Comparison of ENCODE assay signal across 8 cellular contexts in genomic region chr1:204494281-204495077, GRCh38. TPM values are rescaled to one million over a fixed set of nuclear protein-coding genes. Genes with fewer than 3 reads are reported as not detected.
DNase-seq lines count a peak whose midpoint lies in the region; ATAC-seq and TF ChIP-seq lines count a peak whose summit lies in the region.

PIK3C2B (minus strand) TSS chr1:204494805; CDS start chr1:204469802, 25,003 bp downstream.

- peaks cover 34% of the 10 kb centered on the region for H3K79me2 ChIP-seq in GM23338 (replicated peaks; ENCODE audit: insufficient read depth)
- H3K79me2 ChIP-seq in neural cell (replicated peaks; ENCODE audit: insufficient read depth, low read length): peaks cover 41% of the 10 kb centered on the region

- H3K4me3 ChIP-seq in GM23338: peak within 1 kb of the TSS; percentile 99
- H3K4me3 ChIP-seq in neural cell (ENCODE audit: low read length): peak within 1 kb of the TSS; percentile 87

- H3K4me2 ChIP-seq in GM23338 (peak within 1 kb of the TSS; percentile 82), neural cell (ENCODE audit: low read length) (peak within 1 kb of the TSS; percentile 100)

- POLR2A ChIA-PET in RWPE1 (lab: Yijun Ruan, JAX; ENCODE audit: low non-redundant PET): interaction anchor here (0.5 to 1.3 kb wide), 5 partner anchors 15 to 117 kb away, joined by 3 to 10 read pairs (median 4); no protein-coding TSS in a partner anchor

- DNase-seq in GDM1 (lab: John Stamatoyannopoulos, UW) (peak; percentile 82), GM23338 (ENCODE audit: low spot score) (peak; percentile 91), LHCN-M2 (ENCODE audit: low read depth) (peak; percentile 64), RWPE1 (ENCODE audit: low spot score) (peak; percentile 97), activated gamma-delta T cell (lab: John Stamatoyannopoulos, UW) (peak; percentile 52), fibroblast of the conjunctiva (ENCODE audit: low read depth) (peak; percentile 48), superior temporal gyrus (ENCODE audit: extremely low spot score) (peak; percentile 82)

- H2AFZ ChIP-seq in GM23338 (peak within 1 kb of the TSS; percentile 100), neural cell (ENCODE audit: low read depth, low read length) (peak within 1 kb of the TSS; percentile 73)

- CTCF ChIA-PET in RWPE1 (lab: Yijun Ruan, JAX): interaction anchor here (0.7 to 4.4 kb wide), 28 partner anchors 8 to 877 kb away, joined by 3 to 41 read pairs (median 4); partner anchors contain the start of gene GOLT1A

- H3K4me3 Mint-ChIP-seq in GM23338: peak within 1 kb of the TSS; percentile 87

- TF ChIP-seq CTCF in GM23338 (conservative IDR thresholded peaks at IDR 0.05; ENCODE audit: low read depth in 2 of 2) (peak; percentile 22 to 42; a peak in 3 of 4 replicates), RWPE1 (conservative IDR thresholded peaks at IDR 0.05; ENCODE audit: low read depth) (peak; percentile 58), neural cell (IDR thresholded peaks at IDR 0.05; ENCODE audit: poor library complexity, severe bottlenecking) (peak; percentile 62)

- H3F3A ChIP-seq in GM23338 (replicated peaks; ENCODE audit: low read depth) (no peaks in the 10 kb centered on the region; the same call in 1 of the 2 replicates), neural cell (ENCODE audit: insufficient read depth, low read length, poor library complexity, severe bottlenecking) (peaks cover 7% of the 10 kb centered on the region)

- H3K9me3 ChIP-seq in neural cell (ENCODE audit: low read length): no peaks in the 10 kb centered on the region

- H3K9me2 ChIP-seq in GM23338 (ENCODE audit: insufficient read depth) (no peaks in the 10 kb centered on the region), neural cell (ENCODE audit: insufficient read depth, low read length) (no peaks in the 10 kb centered on the region)

- ATAC-seq in GM23338: peak; percentile 90

- H4K20me1 ChIP-seq in GM23338 (replicated peaks; ENCODE audit: insufficient read depth): peaks cover 3% of the 10 kb centered on the region
- peaks cover 7% of the 10 kb centered on the region for H4K20me1 ChIP-seq in neural cell (ENCODE audit: insufficient read depth)

- peaks cover 22% of the 10 kb centered on the region for H3K4me1 ChIP-seq in GM23338 (ENCODE audit: insufficient read depth)

- TF ChIP-seq RAD21 in neural cell (conservative IDR thresholded peaks at IDR 0.05): peak; percentile 45

- H3K9ac ChIP-seq in neural cell (ENCODE audit: low read length): peak within 1 kb of the TSS; percentile 99

- H3K36me3 Mint-ChIP-seq in GM23338 (ENCODE audit: low read depth): no peaks in the 10 kb centered on the region; the same call in 2 of the 3 replicates

- peaks cover 11% of the 10 kb centered on the region for H3K27me3 Mint-ChIP-seq in GM23338 (ENCODE audit: insufficient read depth, low read depth, poor library complexity)

- no peaks in the 10 kb centered on the region for H3K36me3 ChIP-seq in GM23338 (ENCODE audit: insufficient read depth)
- H3K36me3 ChIP-seq in neural cell (ENCODE audit: insufficient read depth, low read length): no peaks in the 10 kb centered on the region

- TF ChIP-seq EP300 in neural cell (conservative IDR thresholded peaks at IDR 0.05; ENCODE audit: poor library complexity, severe bottlenecking): peak; percentile 33

- H3K9me3 Mint-ChIP-seq in GM23338: no peaks in the 10 kb centered on the region

- H3K27ac ChIP-seq in GM23338 (ENCODE audit: low read depth): peak within 1 kb of the TSS; percentile 88
- peak within 1 kb of the TSS; percentile 94 for H3K27ac ChIP-seq in RWPE1
- peak within 1 kb of the TSS; percentile 98 for H3K27ac ChIP-seq in neural cell (ENCODE audit: low read length)

- H3K27ac Mint-ChIP-seq in GM23338: no peak within 1 kb of the TSS

- H3K27me3 ChIP-seq in GM23338 (ENCODE audit: insufficient read depth) (peaks cover 6% of the 10 kb centered on the region; the same call in 1 of the 2 replicates), neural cell (ENCODE audit: insufficient read depth, low read depth, low read length) (no peaks in the 10 kb centered on the region)

- H3K4me1 Mint-ChIP-seq in GM23338: peaks cover 38% of the 10 kb centered on the region

TF ChIP-seq in GM23338, 12 proteins besides CTCF, POLR2A, EP300 and RAD21:
- TF ChIP-seq ZNF114 (CRISPR knock-in tag; IDR thresholded peaks at IDR 0.05): no peak
- peak; percentile 74 for TF ChIP-seq POLR2AphosphoS5 (IDR thresholded peaks at IDR 0.05; ENCODE audit: low read depth)

TF ChIP-seq in neural cell, 6 proteins besides CTCF, POLR2A, EP300 and RAD21:
- TF ChIP-seq EZH2 (IDR thresholded peaks at IDR 0.05; ENCODE audit: borderline replicate concordance, insufficient read depth, low read length, poor library complexity, severe bottlenecking) (no peak), REST (IDR thresholded peaks at IDR 0.05; ENCODE audit: borderline replicate concordance) (peak; percentile 87), TAF1 (IDR thresholded peaks at IDR 0.05; ENCODE audit: low read depth) (peak; percentile 91), MXI1 (conservative IDR thresholded peaks at IDR 0.05; ENCODE audit: poor library complexity, severe bottlenecking) (peak; percentile 85), POLR2AphosphoS5 (IDR thresholded peaks at IDR 0.05) (peak; percentile 83), SMC3 (conservative IDR thresholded peaks at IDR 0.05; ENCODE audit: poor library complexity) (peak; percentile 56)

RNA-seq across cellular contexts. Expression of gene PIK3C2B, which starts in this region (rescaled TPM):
- total RNA-seq in GM23338 (2014; rRNA removed; shearing (Covaris generic)): 17.4 and 19.0 TPM in 2 replicates
- polyA plus RNA-seq in GM23338 (2016; fragmentation: Nextera tagmentation; extraction: Ambion mirVana): 4.8 TPM in 2 replicates
- total RNA-seq in LHCN-M2 (2014; rRNA removed): 0.29 TPM in 1 of 2 replicates, not detected in the other
- 0.27 TPM for polyA plus RNA-seq in LHCN-M2 (2012)
- polyA plus RNA-seq in neural cell: 23.7 and 28.7 TPM in 2 replicates
- polyA minus RNA-seq in neural cell: 50.8 and 52.6 TPM in 2 replicates

Comparison
In these comparisons a context has a peak if more than half of its experiments do, and no peak if none do; other contexts are left out.
1. Peak in every context shown above with its lines: DNase-seq, ATAC-seq, H3K4me3 ChIP-seq and H3K27ac ChIP-seq.
2. RNA of gene PIK3C2B (total RNA-seq): 17.4 to 19.0 TPM in GM23338; 0.29 TPM in LHCN-M2; every median in the first group is over 10 times any median in the second.
3. Peak in DNase-seq in LHCN-M2; RNA of the gene not detected or under 1 TPM.